8 cellular contexts compared by ENCODE assay signal in genomic region chr2:201642086-201642578, GRCh38. TPM values are rescaled to one million over a fixed set of nuclear protein-coding genes. Genes with fewer than 3 reads are reported as not detected.
DNase-seq lines count a peak whose midpoint lies in the region; ATAC-seq and TF ChIP-seq lines count a peak whose summit lies in the region.

No MANE protein-coding gene starts in this region.

- peak overlapping the region; percentile 85 for H3K14ac ChIP-seq in IMR-90 (replicated peaks; ENCODE audit: low read depth, low read length)

- H4K5ac ChIP-seq in IMR-90 (ENCODE audit: low read depth, low read length): peak overlapping the region; percentile 68; the same call in 1 of the 2 replicates

- intact Hi-C loops in IMR-90 (cut with micrococcal nuclease): loop anchor here (5.0 kb wide), 1 partner anchor 170 kb away; no protein-coding TSS in a partner anchor

- peak overlapping the region; percentile 50 for H2AK5ac ChIP-seq in IMR-90 (ENCODE audit: low read depth, low read length)

- peaks cover 15 to 27% of the 10 kb centered on the region in 2 experiments; a peak in 3 of 4 replicates for H3K79me1 ChIP-seq in IMR-90 (ENCODE audit: low read depth in 1 of 2, low read length in 2 of 2)

- BruUV-seq in IMR-90 (replicated peaks; lab: Mats Ljungman, UMichigan): TSS peak; percentile 57

- H4K20me1 ChIP-seq in IMR-90 (ENCODE audit: insufficient read depth, low read length): no peaks in the 10 kb centered on the region

- H2BK5ac ChIP-seq in IMR-90 (ENCODE audit: low read depth, low read length, poor library complexity, severe bottlenecking): peak overlapping the region; percentile 64

- peak overlapping the region; percentile 85 for H3K27ac ChIP-seq in IMR-90 (ENCODE audit: insufficient read depth, low read length)
- H3K27ac ChIP-seq in VCaP: peak overlapping the region; percentile 85
- H3K27ac ChIP-seq in gastroesophageal sphincter: peak overlapping the region; percentile 83 to 96 (median 93)
- H3K27ac ChIP-seq in rectal smooth muscle tissue (ENCODE audit: low read depth, low read length): peak overlapping the region; percentile 94

- H3K36me3 ChIP-seq in IMR-90 (ENCODE audit: control insufficient read depth, insufficient read depth, low read length) (peaks cover 9% of the 10 kb centered on the region), gastroesophageal sphincter (peaks cover 0 to 18% of the 10 kb centered on the region in 2 donors), rectal smooth muscle tissue (ENCODE audit: control insufficient read depth, insufficient read depth, low read length) (no peaks in the 10 kb centered on the region)

- H3K23ac ChIP-seq in IMR-90 (ENCODE audit: low read depth, low read length): peak overlapping the region; percentile 66; the same call in 1 of the 2 replicates

- 0% methylated on average over 6 of the region's 16 CpGs; no CpG with 5 or more reads in 1 of the 2 experiments for WGBS in IMR-90 (ENCODE audit: extremely low coverage in 2 of 2, insufficient read length in 1 of 2), 2 experiments
- 0 to 1% methylated on average over 7 to 16 of the region's 16 CpGs for WGBS in gastroesophageal sphincter (ENCODE audit: low coverage in 1 of 2), 2 donors

- ATAC-seq in GM21515 (IDR thresholded peaks at IDR 0.05; ENCODE audit: unreplicated experiment) (peak; percentile 41), IMR-90 (ENCODE audit: low read depth) (peak; percentile 38; the same call in 1 of the 2 replicates), gastroesophageal sphincter (peak; percentile 42)

- peak overlapping the region; percentile 91 for H3K4me3 ChIP-seq in IMR-90 (ENCODE audit: insufficient read depth, low read depth, low read length)
- H3K4me3 ChIP-seq in gastroesophageal sphincter: peak overlapping the region; percentile 75 to 80
- H3K4me3 ChIP-seq in rectal smooth muscle tissue (ENCODE audit: low read length): peak overlapping the region; percentile 99

- peak overlapping the region; percentile 97 for H2AFZ ChIP-seq in IMR-90 (replicated peaks; ENCODE audit: low read length, poor library complexity)

- no peaks in the 10 kb centered on the region for H3K27me3 ChIP-seq in IMR-90 (ENCODE audit: control insufficient read depth, insufficient read depth, low read length)
- no peaks in the 10 kb centered on the region for H3K27me3 ChIP-seq in gastroesophageal sphincter
- H3K27me3 ChIP-seq in rectal smooth muscle tissue (ENCODE audit: control insufficient read depth, insufficient read depth, low read length): no peaks in the 10 kb centered on the region

- H3K9ac ChIP-seq in IMR-90 (ENCODE audit: low read depth, low read length) (peak overlapping the region; percentile 79), rectal smooth muscle tissue (ENCODE audit: low read length) (peak overlapping the region; percentile 88)

- H3K56ac ChIP-seq in IMR-90 (ENCODE audit: extremely low read depth, insufficient read depth, low read length): peak overlapping the region; percentile 94

- CTCF ChIA-PET in IMR-90 (lab: Yijun Ruan, JAX): no interaction called here

- peaks cover 3% of the 10 kb centered on the region; the same call in 1 of the 2 replicates for H3K9me1 ChIP-seq in IMR-90 (ENCODE audit: insufficient read depth, low read length)

- no peak for TF ChIP-seq CTCF in IMR-90 (conservative IDR thresholded peaks at IDR 0.05; ENCODE audit: low read depth, low read length)
- no peak for TF ChIP-seq CTCF in VCaP (conservative IDR thresholded peaks at IDR 0.05)
- TF ChIP-seq CTCF in gastroesophageal sphincter (IDR thresholded peaks at IDR 0.05): no peak

- H3K4ac ChIP-seq in IMR-90 (ENCODE audit: low read depth, low read length): peak overlapping the region; percentile 67

- no peak for TF ChIP-seq POLR2A in IMR-90 (IDR thresholded peaks at IDR 0.05; ENCODE audit: low read depth, low read length)
- no peak for TF ChIP-seq POLR2A in gastroesophageal sphincter (IDR thresholded peaks at IDR 0.05)

- peak overlapping the region; percentile 80 to 92 for H4K8ac ChIP-seq in IMR-90 (ENCODE audit: low read depth in 2 of 2, low read length in 2 of 2)

- H2BK120ac ChIP-seq in IMR-90 (ENCODE audit: low read depth, low read length): peak overlapping the region; percentile 79

- H3K9me3 ChIP-seq in IMR-90 (ENCODE audit: control insufficient read depth, insufficient read depth, low read length): no peaks in the 10 kb centered on the region
- H3K9me3 ChIP-seq in gastroesophageal sphincter: no peaks in the 10 kb centered on the region

- DNase-seq in DMS114 treated with DMSO at 0.1 percent for 48 hours (lab: John Stamatoyannopoulos, UW; ENCODE audit: unreplicated experiment): peak; percentile 76
- no peak for DNase-seq in IMR-90
- no peak for DNase-seq in HT-29 (ENCODE audit: low spot score)
- DNase-seq in HCEC 1CT: no peak

- peaks cover 4% of the 10 kb centered on the region for H3K4me1 ChIP-seq in IMR-90 (ENCODE audit: control insufficient read depth, insufficient read depth, low read length)
- H3K4me1 ChIP-seq in gastroesophageal sphincter: peaks cover 0 to 22% (median 0%) of the 10 kb centered on the region in 3 donors
- H3K4me1 ChIP-seq in rectal smooth muscle tissue (ENCODE audit: control insufficient read depth, insufficient read depth, low read length): no peaks in the 10 kb centered on the region

- peak overlapping the region; percentile 79; the same call in 2 of the 3 replicates for H2BK15ac ChIP-seq in IMR-90 (ENCODE audit: low read depth, low read length)

- H2BK20ac ChIP-seq in IMR-90 (ENCODE audit: low read depth, low read length): peak overlapping the region; percentile 88

- dilution Hi-C loops in IMR-90 (cut with HindIII; ENCODE audit: low sequenced_read_pairs, unreplicated experiment): no loop called here

- H3K18ac ChIP-seq in IMR-90 (ENCODE audit: low read depth, low read length): peak overlapping the region; percentile 29; the same call in 1 of the 2 replicates

- peak overlapping the region; percentile 69 for H4K91ac ChIP-seq in IMR-90 (ENCODE audit: insufficient read depth, low read depth, low read length)

- TF ChIP-seq EP300 in gastroesophageal sphincter (IDR thresholded peaks at IDR 0.05): no peak

- peak overlapping the region; percentile 51 for H2AK9ac ChIP-seq in IMR-90 (replicated peaks; ENCODE audit: low read depth, low read length, poor library complexity)

- no peak for TF ChIP-seq RAD21 in IMR-90 (IDR thresholded peaks at IDR 0.05; ENCODE audit: low read length)

- in situ Hi-C loops in IMR-90 (cut with MboI; ENCODE audit: low sequenced_read_pairs): no loop called here

- POLR2A ChIA-PET in IMR-90 (lab: Charles Lee; ENCODE audit: unreplicated experiment): no interaction called here

- peak overlapping the region; percentile 93 for H3K4me2 ChIP-seq in IMR-90 (ENCODE audit: low read depth, low read length)

TF ChIP-seq in IMR-90, 13 proteins besides CTCF, POLR2A, EP300 and RAD21:
- TF ChIP-seq USF2 (IDR thresholded peaks at IDR 0.05; ENCODE audit: low read depth, low read length) (no peak), CHD1 (IDR thresholded peaks at IDR 0.05; ENCODE audit: low read depth, low read length) (no peak), RCOR1 (IDR thresholded peaks at IDR 0.05; ENCODE audit: insufficient replicate concordance, low read length) (no peak), FOS (IDR thresholded peaks at IDR 0.05; ENCODE audit: low read depth, low read length) (no peak), MAZ (IDR thresholded peaks at IDR 0.05; ENCODE audit: borderline replicate concordance, low read depth, low read length) (no peak), SMC3 (IDR thresholded peaks at IDR 0.05; ENCODE audit: low read depth, low read length) (no peak), NFE2L2 (IDR thresholded peaks at IDR 0.05; ENCODE audit: low read depth, low read length) (no peak), MAFK (IDR thresholded peaks at IDR 0.05; ENCODE audit: low read depth, low read length) (no peak), CEBPB (IDR thresholded peaks at IDR 0.05; ENCODE audit: low read depth, low read length) (no peak), ELK1 (IDR thresholded peaks at IDR 0.05; ENCODE audit: borderline replicate concordance, low read depth, low read length) (no peak), RFX5 (IDR thresholded peaks at IDR 0.05; ENCODE audit: low read depth, low read length) (no peak), BHLHE40 (IDR thresholded peaks at IDR 0.05; ENCODE audit: low read depth, low read length) (no peak), MXI1 (IDR thresholded peaks at IDR 0.05; ENCODE audit: borderline replicate concordance, low read depth, low read length) (no peak)

RNA-seq across cellular contexts. Expression of gene TMEM237, which starts 1.2 kb away (rescaled TPM):
- 46.9 and 58.8 TPM in 2 replicates for total RNA-seq in IMR-90 (2012; rRNA removed)
- 27.8 and 29.4 TPM in 2 replicates for polyA plus RNA-seq in IMR-90 (2012; rRNA removed)
- 13.0 and 22.9 TPM in 2 replicates for polyA plus RNA-seq in IMR-90 (2012; cell fraction: cytosol; rRNA removed)
- polyA plus RNA-seq in IMR-90 (2012; cell fraction: nucleus; rRNA removed; ENCODE audit: low replicate concordance): 4.8 and 31.4 TPM in 2 replicates
- total RNA-seq in gastroesophageal sphincter: 10 to 100 TPM; 12.3 to 32.8 (median 24.4) TPM
- 6.0 and 9.0 TPM in 2 replicates for total RNA-seq in HT-29 (2014; rRNA removed; shearing (Covaris generic))

RNA-seq across cellular contexts. Expression of gene MPP4, which starts 56.3 kb away (rescaled TPM):
- total RNA-seq in IMR-90 (2012; rRNA removed): 11.1 and 14.9 TPM in 2 replicates
- 8.5 and 11.8 TPM in 2 replicates for polyA plus RNA-seq in IMR-90 (2012; rRNA removed)
- 5.2 and 5.5 TPM in 2 replicates for polyA plus RNA-seq in IMR-90 (2012; cell fraction: cytosol; rRNA removed)
- 16.8 and 54.4 TPM in 2 replicates for polyA plus RNA-seq in IMR-90 (2012; cell fraction: nucleus; rRNA removed; ENCODE audit: low replicate concordance)
- under 1 TPM in 2 of 4 donors, not detected in 2; 0.27 to 0.35 TPM for total RNA-seq in gastroesophageal sphincter
- not detected in 2 replicates for total RNA-seq in HT-29 (2014; rRNA removed; shearing (Covaris generic))
